Comparison of ENCODE assay signal across 24 cellular contexts in genomic region chrX:119411959-119412358, GRCh38. TPM values are rescaled to one million over a fixed set of nuclear protein-coding genes. Genes with fewer than 3 reads are reported as not detected.
DNase-seq lines count a peak whose midpoint lies in the region; ATAC-seq, FAIRE-seq and TF ChIP-seq lines count a peak whose summit lies in the region.
"Had no signal": no experiment of that assay in that cellular context is flagged by ENCODE, and none has a peak within 500 bp of the region (broad histone marks: within the 10 kb centered on the region; RNA-seq: fewer than 3 reads in every experiment).

No MANE protein-coding gene starts in this region.

- no peaks in the 10 kb centered on the region for H3K9me1 ChIP-seq in K562 (ENCODE audit: control insufficient read depth, insufficient read depth, low read length)

- peaks cover 7% of the 10 kb centered on the region for H3K36me3 Mint-ChIP-seq in type B pancreatic cell
- H3K36me3 Mint-ChIP-seq: CD4-positive, CD25-positive, alpha-beta regulatory T cell had no signal

- POLR2A ChIA-PET in K562 (lab: Yijun Ruan, JAX): interaction anchor here (1.0 to 1.1 kb wide), 2 partner anchors 10 to 16 kb away, joined by 3 read pairs; no protein-coding TSS in a partner anchor

- no peak for TF ChIP-seq EP300 in K562 (IDR thresholded peaks at IDR 0.05; ENCODE audit: low read length)

- no peaks in the 10 kb centered on the region for H3K4me1 Mint-ChIP-seq in type B pancreatic cell (ENCODE audit: unreplicated experiment)
- H3K4me1 Mint-ChIP-seq: CD4-positive, CD25-positive, alpha-beta regulatory T cell; GM23338 had no signal

- no peak overlapping the region for H3K27ac ChIP-seq in K562 (ENCODE audit: extremely low read depth, low read depth, low read length)
- H3K27ac ChIP-seq: BLaER1, Peyer's patch had no signal

- WGBS in K562 (ENCODE audit: insufficient coverage, low coverage, missing lambda C conversion rate): 26% methylated on average over 3 of the region's 7 CpGs

- H3K27me3 Mint-ChIP-seq in type B pancreatic cell: no peaks in the 10 kb centered on the region
- H3K27me3 Mint-ChIP-seq: CD4-positive, CD25-positive, alpha-beta regulatory T cell had no signal

- no peak for TF ChIP-seq RAD21 in K562 (CRISPR knock-in tag; conservative IDR thresholded peaks at IDR 0.05 in 1 of 2, IDR thresholded peaks at IDR 0.05 in 1 of 2)

- CTCF ChIA-PET in K562 (lab: Yijun Ruan, JAX; ENCODE audit: low intra/inter-chr PET ratio): interaction anchor here (0.6 kb wide), 1 partner anchor 146 kb away, joined by 5 read pairs; no protein-coding TSS in a partner anchor

- TF ChIP-seq CTCF in K562 (IDR thresholded peaks at IDR 0.05 in 2 of 3, conservative IDR thresholded peaks at IDR 0.05 in 1 of 3; ENCODE audit: insufficient read depth in 2 of 3, low read depth in 1 of 3, low read length in 3 of 3) (no peak), type B pancreatic cell (conservative IDR thresholded peaks at IDR 0.05) (no peak)

- H2AFZ ChIP-seq in K562 (ENCODE audit: low read depth, low read length): no peak overlapping the region
- H2AFZ ChIP-seq: GM23338 had no signal

- H3K36me3 ChIP-seq in K562 (ENCODE audit: control insufficient read depth, insufficient read depth, low read length): no peaks in the 10 kb centered on the region
- H3K36me3 ChIP-seq: Peyer's patch had no signal

- no peaks in the 10 kb centered on the region for H3K79me2 ChIP-seq in K562 (ENCODE audit: control insufficient read depth, insufficient read depth, low read length)

- BruUV-seq in K562 (replicated peaks; lab: Mats Ljungman, UMichigan): no TSS peak

- intact Hi-C loops in K562 (cut with micrococcal nuclease): no loop called here

- in situ Hi-C loops in K562 (cut with MboI): no loop called here

- no peaks in the 10 kb centered on the region for H4K20me1 ChIP-seq in K562 (replicated peaks; ENCODE audit: control insufficient read depth, insufficient read depth, low read length)
- H4K20me1 ChIP-seq: BLaER1 had no signal

- peak overlapping the region; percentile 47 for H3K4me3 Mint-ChIP-seq in type B pancreatic cell
- H3K4me3 Mint-ChIP-seq: CD4-positive, CD25-positive, alpha-beta regulatory T cell; GM23338; H9 had no signal

- no peaks in the 10 kb centered on the region for H3K9me3 Mint-ChIP-seq in type B pancreatic cell
- H3K9me3 Mint-ChIP-seq: GM23338 had no signal

- no peak overlapping the region for H3K9ac ChIP-seq in K562 (ENCODE audit: insufficient read depth in 1 of 2, low read depth in 2 of 2, low read length in 2 of 2)
- H3K9ac ChIP-seq: BLaER1, SK-N-SH had no signal

- no peak overlapping the region for H3K4me3 ChIP-seq in K562
- H3K4me3 ChIP-seq: BLaER1, GM12878, GM23338, Peyer's patch had no signal

- ATAC-seq in K562 (peak; percentile 75), left lobe of liver (peak; percentile 89)
- ATAC-seq: GM12878, GM23338 had no signal

- no peaks in the 10 kb centered on the region for H3K27me3 ChIP-seq in K562 (ENCODE audit: control insufficient read depth in 2 of 2, insufficient read depth in 2 of 2, low read length in 2 of 2)
- H3K27me3 ChIP-seq: BLaER1, Peyer's patch had no signal

- peaks cover 13 to 22% of the 10 kb centered on the region in 2 experiments; a peak in 3 of 5 replicates for H3K4me1 ChIP-seq in K562 (replicated peaks in 1 of 2; ENCODE audit: control insufficient read depth in 2 of 2, insufficient read depth in 2 of 2, low read length in 2 of 2)
- H3K4me1 ChIP-seq: BLaER1, Peyer's patch had no signal

- FAIRE-seq in K562 (lab: Jason Lieb, UNC): no peak
- FAIRE-seq: GM12878 had no signal

- peak overlapping the region; percentile 45 for H3K27ac Mint-ChIP-seq in type B pancreatic cell
- H3K27ac Mint-ChIP-seq: CD4-positive, CD25-positive, alpha-beta regulatory T cell; GM23338 had no signal

- TF ChIP-seq POLR2A in K562 (conservative IDR thresholded peaks at IDR 0.05): no peak

- H3K4me2 ChIP-seq in K562 (ENCODE audit: insufficient read depth, low read length): no peak overlapping the region
- H3K4me2 ChIP-seq: BLaER1, GM23338, SK-N-SH had no signal

- no peaks in the 10 kb centered on the region for H3K9me3 ChIP-seq in K562 (replicated peaks; ENCODE audit: control insufficient read depth, insufficient read depth, low read depth, low read length)
- H3K9me3 ChIP-seq: BLaER1, Peyer's patch, SK-N-SH had no signal

- peak; percentile 71 for DNase-seq in ELF-1 (ENCODE audit: low read depth, low spot score)
- DNase-seq in K562 (ENCODE audit: extremely low read depth in 1 of 4, low spot score in 3 of 4): peak in 3 of 4 experiments; percentile 17 to 55 (median 33)
- peak; percentile 57 for DNase-seq in left lobe of liver (ENCODE audit: low spot score)
- no peak for DNase-seq in type B pancreatic cell (ENCODE audit: extremely low spot score, unreplicated experiment)
- no peak for DNase-seq in RKO (ENCODE audit: low spot score)
- DNase-seq in D341Med (ENCODE audit: low spot score): no peak
- no peak for DNase-seq in activated CD8-positive, alpha-beta memory T cell treated with anti-CD3 and anti-CD28 coated beads, Interleukin-2, amount 50 U/mL, for 4 hours
- DNase-seq: CD4-positive, CD25-positive, alpha-beta regulatory T cell; GDM1; H9; Karpas-422; NCI-H1092 treated with DMSO at 0.1 percent for 48 hours; NCI-H1436; NCI-H187; NCI-H2081 treated with DMSO at 0.1 percent for 48 hours; NCI-H2171; NCI-H226; NCI-H510A; NCI-H69; Peyer's patch; SK-N-SH had no signal

TF ChIP-seq in K562, 482 proteins besides CTCF, POLR2A, EP300 and RAD21 (continues in another document):
- TF ChIP-seq ZNF197 (CRISPR knock-in tag; IDR thresholded peaks at IDR 0.05; ENCODE audit: low read depth) (no peak), ZEB2 (IDR thresholded peaks at IDR 0.05) (0 out of 2 replicates have a peak, but pooled peaks have one; percentile 19), TCF3 (CRISPR knock-in tag; IDR thresholded peaks at IDR 0.05) (peak; percentile 60), ARID1B (IDR thresholded peaks at IDR 0.05) (peak; percentile 64), ETV6 (IDR thresholded peaks at IDR 0.05; ENCODE audit: borderline replicate concordance in 1 of 2, low read depth in 2 of 2, low read length in 1 of 2) (no peak), ETV6 (CRISPR knock-in tag; IDR thresholded peaks at IDR 0.05; ENCODE audit: borderline replicate concordance) (no peak), TAL1 (IDR thresholded peaks at IDR 0.05) (peak; percentile 61; the same call in 1 of the 2 replicates), CBFA2T3 (IDR thresholded peaks at IDR 0.05) (peak; percentile 79), CBFA2T2 (conservative IDR thresholded peaks at IDR 0.05) (peak; percentile 62), PKNOX1 (IDR thresholded peaks at IDR 0.05) (peak; percentile 26; the same call in 1 of the 2 replicates), RBBP5 (IDR thresholded peaks at IDR 0.05; ENCODE audit: borderline replicate concordance, insufficient read depth, low read length, poor library complexity, severe bottlenecking) (no peak)

RNA-seq across cellular contexts. Expression of gene SLC25A43, which starts 12.8 kb away (rescaled TPM):
- total RNA-seq in K562 (2011; cell fraction: chromatin; rRNA removed; ENCODE audit: low replicate concordance): 2.7 and 4.8 TPM in 2 replicates
- total RNA-seq in K562 (2011; cell fraction: nucleolus; rRNA removed): 1.8 and 2.2 TPM in 2 replicates
- total RNA-seq in K562 (2011; cell fraction: nucleoplasm; rRNA removed): 3.0 and 3.7 TPM in 2 replicates
- total RNA-seq in K562 (2014; rRNA removed): 4.0 and 5.4 TPM in 2 replicates
- total RNA-seq in K562 (2014; rRNA removed; fragmentation: Illumina TruSeq; extraction: Trizol): 5.1 and 5.7 TPM in 2 replicates
- total RNA-seq in K562 (2015; rRNA removed; fragmentation: Illumina TruSeq; extraction: Trizol): 4.4 and 5.0 TPM in 2 replicates
- 4.8 and 5.8 TPM in 2 replicates for total RNA-seq in K562 (2021)
- 3.2 and 3.6 TPM in 2 replicates for polyA plus RNA-seq in K562 (2011; rRNA removed)
- polyA plus RNA-seq in K562 (2011; cell fraction: cytosol; rRNA removed): 3.0 and 3.3 TPM in 2 replicates
- polyA plus RNA-seq in K562 (2011; cell fraction: nucleus; rRNA removed): 2.2 and 2.3 TPM in 2 replicates
- polyA plus RNA-seq in K562 (2012): 6.8 and 11.2 TPM in 2 replicates
- polyA plus RNA-seq in K562 (2014; fragmentation: Illumina TruSeq; extraction: Trizol): 6.6 and 8.4 TPM in 2 replicates
- polyA plus RNA-seq in K562 (2014; fragmentation: Nextera tagmentation; extraction: Ambion mirVana): 1 to 10 TPM; 1.3 to 2.2 TPM
- 2.9 and 4.1 TPM in 2 replicates for polyA plus RNA-seq in K562 (2014; rRNA removed)
- polyA minus RNA-seq in K562 (2011; rRNA and poly(A)+ RNA removed): 1.8 and 1.9 TPM in 2 replicates
- 1.4 and 1.6 TPM in 2 replicates for polyA minus RNA-seq in K562 (2011; cell fraction: cytosol; rRNA and poly(A)+ RNA removed)
- polyA minus RNA-seq in K562 (2011; cell fraction: nucleus; rRNA and poly(A)+ RNA removed): 1.2 and 1.3 TPM in 2 replicates
- 7.3 TPM for total RNA-seq in left lobe of liver
- total RNA-seq in type B pancreatic cell (ENCODE audit: low replicate concordance): 7.0 and 7.4 TPM in 2 replicates

RNA-seq across cellular contexts. Expression of gene SLC25A5, which starts 56.3 kb away (rescaled TPM):
- total RNA-seq in K562 (2011; cell fraction: chromatin; rRNA removed; ENCODE audit: low replicate concordance): 103 and 142 TPM in 2 replicates
- total RNA-seq in K562 (2011; cell fraction: nucleolus; rRNA removed): 130 and 151 TPM in 2 replicates
- 173 and 218 TPM in 2 replicates for total RNA-seq in K562 (2011; cell fraction: nucleoplasm; rRNA removed)
- total RNA-seq in K562 (2014; rRNA removed): 460 and 470 TPM in 2 replicates
- total RNA-seq in K562 (2014; rRNA removed; fragmentation: Illumina TruSeq; extraction: Trizol): 493 and 498 TPM in 2 replicates
- total RNA-seq in K562 (2015; rRNA removed; fragmentation: Illumina TruSeq; extraction: Trizol): 478 and 489 TPM in 2 replicates
- total RNA-seq in K562 (2021): 762 and 796 TPM in 2 replicates
- polyA plus RNA-seq in K562 (2011; rRNA removed): 499 and 591 TPM in 2 replicates
- 1,022 and 1,125 TPM in 2 replicates for polyA plus RNA-seq in K562 (2011; cell fraction: cytosol; rRNA removed)
- 386 and 505 TPM in 2 replicates for polyA plus RNA-seq in K562 (2011; cell fraction: nucleus; rRNA removed)
- polyA plus RNA-seq in K562 (2012): 1,005 and 1,059 TPM in 2 replicates
- polyA plus RNA-seq in K562 (2014; fragmentation: Illumina TruSeq; extraction: Trizol): 649 and 665 TPM in 2 replicates
- polyA plus RNA-seq in K562 (2014; fragmentation: Nextera tagmentation; extraction: Ambion mirVana): 1,000 to 10,000 TPM; 3,491 to 5,247 TPM
- polyA plus RNA-seq in K562 (2014; rRNA removed): 596 and 629 TPM in 2 replicates
- polyA minus RNA-seq in K562 (2011; rRNA and poly(A)+ RNA removed): 714 and 717 TPM in 2 replicates
- 498 and 579 TPM in 2 replicates for polyA minus RNA-seq in K562 (2011; cell fraction: cytosol; rRNA and poly(A)+ RNA removed)
- polyA minus RNA-seq in K562 (2011; cell fraction: nucleus; rRNA and poly(A)+ RNA removed): 44.0 and 102 TPM in 2 replicates
- total RNA-seq in left lobe of liver: 208 TPM
- total RNA-seq in type B pancreatic cell (ENCODE audit: low replicate concordance): 428 and 470 TPM in 2 replicates

Comparison
In these comparisons a context has a peak if more than half of its experiments do, and no peak if none do; other contexts are left out.
1. DNase-seq: peak in ELF-1 (single experiment), K562 (3 of 4) and left lobe of liver (single experiment); none in type B pancreatic cell (single experiment), RKO (single experiment), D341Med (single experiment) and activated CD8-positive, alpha-beta memory T cell treated with anti-CD3 and anti-CD28 coated beads, Interleukin-2, amount 50 U/mL, for 4 hours (single experiment).